ENCODE assay signal across 12 cellular contexts in the genomic region with DNA sequence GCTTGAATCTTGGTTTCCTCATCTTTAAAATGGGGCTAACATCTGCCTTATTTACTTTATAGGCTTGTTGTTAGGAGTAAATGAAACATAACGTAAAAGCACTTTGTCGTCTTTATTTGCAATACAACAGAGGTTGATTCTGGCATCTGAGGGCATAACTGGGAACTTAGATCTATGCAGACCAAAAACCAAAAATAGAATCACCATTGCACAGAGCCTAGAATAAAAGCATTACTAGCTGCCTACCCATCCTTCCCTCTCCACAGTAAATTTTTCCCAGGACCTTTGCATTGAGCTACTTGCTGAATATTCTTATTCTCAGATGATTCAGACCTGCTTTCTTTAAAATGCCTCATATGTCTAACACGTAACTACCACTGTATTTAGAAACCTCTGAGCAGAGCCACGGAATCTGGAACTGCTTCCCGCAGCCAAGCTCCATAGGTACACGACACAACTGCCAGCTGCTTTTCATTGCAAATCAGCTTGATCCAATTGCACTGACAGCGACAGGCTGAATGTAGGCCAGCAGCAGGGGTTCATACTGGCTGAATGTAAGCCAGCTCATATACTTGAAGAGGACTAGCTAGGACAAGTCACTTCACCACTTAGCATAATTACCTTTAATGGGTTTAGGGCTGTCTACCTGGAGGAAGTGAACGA. TPM values are rescaled to one million over a fixed set of nuclear protein-coding genes. Genes with fewer than 3 reads are reported as not detected.
DNase-seq lines count a peak whose midpoint lies in the region; ATAC-seq and TF ChIP-seq lines count a peak whose summit lies in the region.
"Had no signal": no experiment of that assay in that cellular context is flagged by ENCODE, and none has a peak within 500 bp of the region (broad histone marks: within the 10 kb centered on the region; RNA-seq: fewer than 3 reads in every experiment).

No MANE protein-coding gene starts in this region.

- H3K27ac ChIP-seq in left ventricle myocardium inferior (replicated peaks) (peak overlapping the region; percentile 87), right atrium auricular region (no peak overlapping the region), foreskin keratinocyte (no peak overlapping the region), ovary (no peak overlapping the region)
- H3K27ac ChIP-seq: HL-60, transverse colon had no signal

- H3K27me3 ChIP-seq in left ventricle myocardium inferior (ENCODE audit: low read depth) (no peaks in the 10 kb centered on the region), right atrium auricular region (no peaks in the 10 kb centered on the region), foreskin keratinocyte (no peaks in the 10 kb centered on the region), ovary (no peaks in the 10 kb centered on the region)
- H3K27me3 ChIP-seq: transverse colon had no signal

- intact Hi-C loops in left ventricle myocardium inferior (cut with micrococcal nuclease) = no loop called here
- intact Hi-C loops in ovary (cut with DNase I) = no loop called here

- TF ChIP-seq CTCF in left ventricle myocardium inferior (IDR thresholded peaks at IDR 0.05; ENCODE audit: borderline replicate concordance) (no peak), right atrium auricular region (IDR thresholded peaks at IDR 0.05) (no peak), foreskin keratinocyte (conservative IDR thresholded peaks at IDR 0.05) (no peak), ovary (IDR thresholded peaks at IDR 0.05) (no peak)

- 84 to 89% (median 89%) methylated on average over 8 of the region's 8 CpGs for WGBS in ovary, 3 donors

- H3K9me3 ChIP-seq in left ventricle myocardium inferior (replicated peaks) = no peaks in the 10 kb centered on the region
- H3K9me3 ChIP-seq in right atrium auricular region = no peaks in the 10 kb centered on the region
- no peaks in the 10 kb centered on the region for H3K9me3 ChIP-seq in ovary
- H3K9me3 ChIP-seq: transverse colon had no signal

- peak; percentile 36 for ATAC-seq in foreskin keratinocyte
- ATAC-seq in GM21576 (IDR thresholded peaks at IDR 0.05; ENCODE audit: unreplicated experiment) = no peak

- TF ChIP-seq EP300 in ovary (IDR thresholded peaks at IDR 0.05) = no peak

- H3K4me3 ChIP-seq in left ventricle myocardium inferior (no peak overlapping the region), right atrium auricular region (no peak overlapping the region), ovary (no peak overlapping the region)
- H3K4me3 ChIP-seq: transverse colon had no signal

- TF ChIP-seq POLR2A in ovary (IDR thresholded peaks at IDR 0.05) = no peak

- DNase-seq in left ventricle myocardium inferior = no peak
- DNase-seq in right atrium auricular region (ENCODE audit: low spot score) = no peak
- peak; percentile 92 for DNase-seq in NCI-H748 (lab: John Stamatoyannopoulos, UW; ENCODE audit: unreplicated experiment)
- peak in 1 of 2 donors; percentile 59 for DNase-seq in foreskin keratinocyte
- no peak for DNase-seq in cerebellar cortex (ENCODE audit: low spot score)
- no peak for DNase-seq in ovary
- no peak for DNase-seq in DMS53 treated with DMSO at 0.1 percent for 48 hours (lab: John Stamatoyannopoulos, UW; ENCODE audit: unreplicated experiment)
- DNase-seq: activated T-cell treated with anti-CD3 and anti-CD28 coated beads for 4 hours, amygdala, transverse colon had no signal

- H3K36me3 ChIP-seq in left ventricle myocardium inferior (no peaks in the 10 kb centered on the region), right atrium auricular region (no peaks in the 10 kb centered on the region), ovary (no peaks in the 10 kb centered on the region)
- H3K36me3 ChIP-seq: transverse colon had no signal

- H3K4me1 ChIP-seq in left ventricle myocardium inferior = peaks cover 43% of the 10 kb centered on the region
- H3K4me1 ChIP-seq in right atrium auricular region = peaks cover 0 to 22% of the 10 kb centered on the region in 2 donors
- H3K4me1 ChIP-seq in foreskin keratinocyte = peaks cover 12% of the 10 kb centered on the region
- H3K4me1 ChIP-seq in ovary (ENCODE audit: insufficient read depth) = no peaks in the 10 kb centered on the region
- H3K4me1 ChIP-seq: transverse colon had no signal

RNA-seq across cellular contexts. Expression of gene SERBP1, which starts 33.2 kb away (rescaled TPM):
- total RNA-seq in left ventricle myocardium inferior (125 TPM), right atrium auricular region (100 to 1,000 TPM; 130 to 144 TPM), foreskin keratinocyte (278 and 366 TPM in 2 replicates), ovary (100 to 1,000 TPM; 117 to 163 (median 150) TPM)
- polyA plus RNA-seq in foreskin keratinocyte (212 and 259 TPM in 2 replicates), ovary (100 to 1,000 TPM; 118 to 180 TPM)
